17 cellular contexts compared by ENCODE assay signal in the genomic region with DNA sequence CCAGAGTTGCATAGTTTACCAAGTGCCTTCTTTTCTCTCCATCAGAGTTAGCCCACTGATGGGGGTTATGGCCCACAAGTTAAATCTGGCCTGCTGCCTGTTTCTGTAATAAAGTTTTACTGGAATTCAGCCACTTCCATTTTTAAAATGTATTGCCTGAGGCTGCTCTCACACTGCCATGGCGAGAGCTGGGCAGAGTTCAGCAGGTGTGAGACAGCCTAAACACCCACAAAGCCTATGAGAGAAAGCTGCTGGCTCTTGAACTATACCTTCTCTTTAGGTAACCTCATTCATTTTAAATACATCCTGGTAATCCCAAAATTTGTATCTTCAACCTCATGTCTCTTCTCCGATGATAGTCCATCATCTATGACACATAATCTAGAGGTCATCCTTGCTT.
DNase-seq lines count a peak whose midpoint lies in the region; ATAC-seq and TF ChIP-seq lines count a peak whose summit lies in the region.
"Had no signal": no experiment of that assay in that cellular context is flagged by ENCODE, and none has a peak within 500 bp of the region (broad histone marks: within the 10 kb centered on the region; RNA-seq: fewer than 3 reads in every experiment).

No MANE protein-coding gene starts in this region.

- TF ChIP-seq CTCF in A673 (conservative IDR thresholded peaks at IDR 0.05; ENCODE audit: low read depth, low read length) = no peak
- no peak for TF ChIP-seq CTCF in WTC11 (IDR thresholded peaks at IDR 0.05)
- TF ChIP-seq CTCF in nephron (IDR thresholded peaks at IDR 0.05; ENCODE audit: unreplicated experiment in 3 of 3) = no peak

- peaks cover 54% of the 10 kb centered on the region for H3K36me3 ChIP-seq in A673 (ENCODE audit: insufficient read depth, low read length, poor library complexity, severe bottlenecking)

- intact Hi-C loops in A673 (cut with micrococcal nuclease; ENCODE audit: unreplicated experiment) = no loop called here

- no peaks in the 10 kb centered on the region for H3K9me3 Mint-ChIP-seq in WTC11
- H3K9me3 Mint-ChIP-seq in nephron = no peaks in the 10 kb centered on the region

- H3K27me3 Mint-ChIP-seq in WTC11 (ENCODE audit: low read depth) (no peaks in the 10 kb centered on the region), nephron (ENCODE audit: low read depth) (no peaks in the 10 kb centered on the region)

- H3K4me1 Mint-ChIP-seq in WTC11 (no peaks in the 10 kb centered on the region), nephron (peaks cover 26% of the 10 kb centered on the region)
- H3K4me1 Mint-ChIP-seq: CD4-positive, CD25-positive, alpha-beta regulatory T cell had no signal

- POLR2A ChIA-PET in A673 (lab: Charles Lee; ENCODE audit: low non-redundant PET) = no interaction called here
- POLR2A ChIA-PET in WTC11 (lab: Charles Lee) = interaction anchor here (0.6 kb wide), 1 partner anchor 283 kb away, joined by 3 read pairs; no protein-coding TSS in a partner anchor

- H3K27ac Mint-ChIP-seq in WTC11 (peak overlapping the region; percentile 24; the same call in 1 of the 2 replicates), nephron (peak overlapping the region in 2 of 3 experiments; percentile 11 to 43)

- peaks cover 43% of the 10 kb centered on the region for H3K4me1 ChIP-seq in A673 (ENCODE audit: insufficient read depth, low read length, poor library complexity, severe bottlenecking)
- H3K4me1 ChIP-seq: SJSA1 had no signal

- no peak overlapping the region for H3K4me3 ChIP-seq in A673 (ENCODE audit: low read depth, low read length, poor library complexity, severe bottlenecking)
- H3K4me3 ChIP-seq: SJSA1 had no signal

- no peak for ATAC-seq in WTC11
- no peak for ATAC-seq in activated CD4-positive, CD25-positive, alpha-beta regulatory T cell treated with anti-CD3 and anti-CD28 coated beads, Interleukin-2, amount 50 U/mL, for 24 hours

- H3K27ac ChIP-seq in A673 (ENCODE audit: low read depth, low read length, poor library complexity, severe bottlenecking) = peak overlapping the region; percentile 25
- H3K27ac ChIP-seq: SJSA1 had no signal

- no TSS peak for BruUV-seq in A673 (replicated peaks; lab: Mats Ljungman, UMichigan)

- no peaks in the 10 kb centered on the region for H3K27me3 ChIP-seq in A673 (replicated peaks; ENCODE audit: insufficient read depth, low read depth, low read length, poor library complexity)
- H3K27me3 ChIP-seq: SJSA1 had no signal

- H3K36me3 Mint-ChIP-seq in WTC11 = peaks cover 30% of the 10 kb centered on the region
- peaks cover 74% of the 10 kb centered on the region for H3K36me3 Mint-ChIP-seq in nephron (ENCODE audit: low read depth)
- H3K36me3 Mint-ChIP-seq: CD4-positive, CD25-positive, alpha-beta regulatory T cell had no signal

- H3K4me3 Mint-ChIP-seq in WTC11 = no peak overlapping the region
- H3K4me3 Mint-ChIP-seq in nephron = no peak overlapping the region
- H3K4me3 Mint-ChIP-seq: CD4-positive, CD25-positive, alpha-beta regulatory T cell had no signal

- no peak for DNase-seq in A673 (ENCODE audit: low spot score)
- DNase-seq in DMS53 (lab: John Stamatoyannopoulos, UW) = peak; percentile 38
- DNase-seq in WTC11 (ENCODE audit: low spot score) = no peak
- DNase-seq in SW480 (ENCODE audit: low spot score) = no peak
- no peak for DNase-seq in NAMALWA (ENCODE audit: low spot score)
- DNase-seq: CD4-positive, CD25-positive, alpha-beta regulatory T cell; COR-L47; DMS 273 treated with DMSO at 0.1 percent for 48 hours; Karpas-422; NCI-H1694 treated with DMSO at 0.1 percent for 48 hours; NCI-H2081 treated with DMSO at 0.1 percent for 48 hours; NCI-H82; OCI-M1; SW 1271 had no signal

- H3K9me3 ChIP-seq in A673 (ENCODE audit: low read depth, low read length, poor library complexity, severe bottlenecking) = no peaks in the 10 kb centered on the region
- H3K9me3 ChIP-seq: SJSA1 had no signal

- CTCF ChIA-PET in A673 (lab: Charles Lee) = no interaction called here
- CTCF ChIA-PET in WTC11 (lab: Charles Lee) = no interaction called here

TF ChIP-seq in WTC11, 78 proteins besides CTCF, POLR2A, EP300 and RAD21:
- TF ChIP-seq RORB (CRISPR knock-in tag; IDR thresholded peaks at IDR 0.05) (no peak), CBFB (CRISPR knock-in tag; IDR thresholded peaks at IDR 0.05; ENCODE audit: low read depth) (no peak)
- TF ChIP-seq, protein P1, sequence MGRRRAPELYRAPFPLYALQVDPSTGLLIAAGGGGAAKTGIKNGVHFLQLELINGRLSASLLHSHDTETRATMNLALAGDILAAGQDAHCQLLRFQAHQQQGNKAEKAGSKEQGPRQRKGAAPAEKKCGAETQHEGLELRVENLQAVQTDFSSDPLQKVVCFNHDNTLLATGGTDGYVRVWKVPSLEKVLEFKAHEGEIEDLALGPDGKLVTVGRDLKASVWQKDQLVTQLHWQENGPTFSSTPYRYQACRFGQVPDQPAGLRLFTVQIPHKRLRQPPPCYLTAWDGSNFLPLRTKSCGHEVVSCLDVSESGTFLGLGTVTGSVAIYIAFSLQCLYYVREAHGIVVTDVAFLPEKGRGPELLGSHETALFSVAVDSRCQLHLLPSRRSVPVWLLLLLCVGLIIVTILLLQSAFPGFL (CRISPR knock-in tag; IDR thresholded peaks at IDR 0.05; ENCODE audit: borderline replicate concordance) = no peak
- TF ChIP-seq, protein P2, sequence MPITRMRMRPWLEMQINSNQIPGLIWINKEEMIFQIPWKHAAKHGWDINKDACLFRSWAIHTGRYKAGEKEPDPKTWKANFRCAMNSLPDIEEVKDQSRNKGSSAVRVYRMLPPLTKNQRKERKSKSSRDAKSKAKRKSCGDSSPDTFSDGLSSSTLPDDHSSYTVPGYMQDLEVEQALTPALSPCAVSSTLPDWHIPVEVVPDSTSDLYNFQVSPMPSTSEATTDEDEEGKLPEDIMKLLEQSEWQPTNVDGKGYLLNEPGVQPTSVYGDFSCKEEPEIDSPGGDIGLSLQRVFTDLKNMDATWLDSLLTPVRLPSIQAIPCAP (CRISPR knock-in tag; IDR thresholded peaks at IDR 0.05) = no peak
